ENCODE assay signal across 8 cellular contexts in the genomic region with DNA sequence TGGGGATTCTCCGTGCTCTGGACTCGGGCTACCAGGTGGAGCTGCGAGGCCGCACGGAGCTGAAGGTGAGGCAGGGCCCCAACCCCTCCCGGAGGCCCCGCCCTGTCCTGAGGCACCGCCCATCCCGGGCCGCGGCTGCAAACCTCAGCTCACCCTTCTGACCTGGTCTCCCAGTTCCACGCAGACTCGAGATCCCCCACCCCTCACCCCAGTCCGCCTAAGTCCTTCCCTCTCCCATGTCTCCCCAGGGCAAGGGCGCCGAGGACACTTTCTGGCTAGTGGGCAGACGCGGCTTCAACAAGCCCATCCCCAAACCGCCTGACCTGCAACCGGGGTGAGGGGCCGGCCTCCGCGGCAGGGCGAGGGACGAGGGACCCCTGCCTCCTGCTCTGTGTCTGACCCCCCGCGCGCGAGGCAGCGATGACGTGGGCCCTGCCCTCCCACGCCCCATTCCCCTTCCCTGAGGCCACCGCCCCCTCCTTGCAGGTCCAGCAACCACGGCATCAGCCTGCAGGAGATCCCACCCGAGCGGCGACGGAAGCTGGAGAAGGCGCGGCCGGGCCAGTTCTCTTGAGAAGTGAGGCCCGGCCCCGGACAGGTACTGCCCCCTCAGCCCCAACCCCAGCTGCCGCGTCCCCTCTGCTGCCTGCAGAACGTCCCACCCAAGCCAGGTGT. TPM values are rescaled to one million over a fixed set of nuclear protein-coding genes. Genes with fewer than 3 reads are reported as not detected.
DNase-seq lines count a peak whose midpoint lies in the region; ATAC-seq and TF ChIP-seq lines count a peak whose summit lies in the region.

No MANE protein-coding gene starts in this region.

- no peak for TF ChIP-seq CTCF in Calu3 (IDR thresholded peaks at IDR 0.05; ENCODE audit: unreplicated experiment)
- TF ChIP-seq CTCF in fibroblast of the aortic adventitia (IDR thresholded peaks at IDR 0.05; ENCODE audit: insufficient read depth, low read length) = no peak
- TF ChIP-seq CTCF in ovary (IDR thresholded peaks at IDR 0.05) = no peak

- no peaks in the 10 kb centered on the region for H3K9me3 Mint-ChIP-seq in Calu3 (ENCODE audit: low read depth, unreplicated experiment)
- no peaks in the 10 kb centered on the region for H3K9me3 Mint-ChIP-seq in activated CD4-positive, alpha-beta memory T cell treated with anti-CD3 and anti-CD28 coated beads for 36 hours

- H3K36me3 Mint-ChIP-seq in Calu3 (ENCODE audit: insufficient read depth, unreplicated experiment) = peaks cover 11% of the 10 kb centered on the region
- no peaks in the 10 kb centered on the region for H3K36me3 Mint-ChIP-seq in activated CD4-positive, alpha-beta memory T cell treated with anti-CD3 and anti-CD28 coated beads for 36 hours

- TF ChIP-seq POLR2A in ovary (IDR thresholded peaks at IDR 0.05) = no peak

- H3K4me3 ChIP-seq in fibroblast of the aortic adventitia (ENCODE audit: low read depth, low read length) (peak overlapping the region; percentile 41), ovary (peak overlapping the region; percentile 7)

- no peak for ATAC-seq in GM18858 (IDR thresholded peaks at IDR 0.05; ENCODE audit: unreplicated experiment)
- no peak for ATAC-seq in HG03469 (IDR thresholded peaks at IDR 0.05; ENCODE audit: unreplicated experiment)

- POLR2A ChIA-PET in activated CD4-positive, alpha-beta memory T cell treated with anti-CD3 and anti-CD28 coated beads for 36 hours (lab: Charles Lee) = no interaction called here

- DNase-seq in Calu3 (no peak), fibroblast of the aortic adventitia (ENCODE audit: low read depth) (no peak), ovary (peak in 2 of 5 donors; percentile 49 to 53), NCI-H146 treated with DMSO at 0.1 percent for 48 hours (lab: John Stamatoyannopoulos, UW; ENCODE audit: unreplicated experiment) (no peak), NCI-H1694 treated with DMSO at 0.1 percent for 48 hours (lab: John Stamatoyannopoulos, UW) (no peak)
- peak; percentile 30 for DNase-seq in activated CD4-positive, alpha-beta memory T cell treated with anti-CD3 and anti-CD28 coated beads for 36 hours

- peaks cover 29% of the 10 kb centered on the region for H3K27me3 Mint-ChIP-seq in Calu3 (ENCODE audit: unreplicated experiment)
- peaks cover 8% of the 10 kb centered on the region for H3K27me3 Mint-ChIP-seq in activated CD4-positive, alpha-beta memory T cell treated with anti-CD3 and anti-CD28 coated beads for 36 hours

- CTCF ChIA-PET in Calu3 (lab: Charles Lee) = interaction anchor here (0.6 kb wide), 1 partner anchor 563 kb away, joined by 3 read pairs; no protein-coding TSS in a partner anchor
- CTCF ChIA-PET in activated CD4-positive, alpha-beta memory T cell treated with anti-CD3 and anti-CD28 coated beads for 36 hours (lab: Charles Lee) = interaction anchor here (1.0 to 4.5 kb wide), 8 partner anchors 10 to 156 kb away, joined by 3 to 19 read pairs (median 6); a partner anchor contains a TSS

- WGBS in ovary, 3 donors = 1 to 4% (median 2%) methylated on average over 42 to 46 of the region's 46 CpGs

- peak overlapping the region; percentile 72 for H3K4me3 Mint-ChIP-seq in Calu3 (ENCODE audit: low read depth, unreplicated experiment)
- peak overlapping the region; percentile 62 for H3K4me3 Mint-ChIP-seq in activated CD4-positive, alpha-beta memory T cell treated with anti-CD3 and anti-CD28 coated beads for 36 hours

- H3K4me1 Mint-ChIP-seq in Calu3 (ENCODE audit: low read depth, unreplicated experiment) = peaks cover 8% of the 10 kb centered on the region
- peaks cover 12% of the 10 kb centered on the region for H3K4me1 Mint-ChIP-seq in activated CD4-positive, alpha-beta memory T cell treated with anti-CD3 and anti-CD28 coated beads for 36 hours (ENCODE audit: low read depth)

- H3K9me3 ChIP-seq in ovary = no peaks in the 10 kb centered on the region

- no TSS peak for BruUV-seq in Calu3 (replicated peaks; lab: Mats Ljungman, UMichigan)

- intact Hi-C loops in Calu3 (cut with micrococcal nuclease; ENCODE audit: unreplicated experiment) (no loop called here), ovary (cut with DNase I) (no loop called here)
- intact Hi-C loops in activated CD4-positive, alpha-beta memory T cell treated with anti-CD3 and anti-CD28 coated beads for 36 hours (cut with micrococcal nuclease) = loop anchor here (1.0 to 2.0 kb wide), 2 partner anchors 25 to 41 kb away; no protein-coding TSS in a partner anchor

- H3K27ac ChIP-seq in ovary = no peak overlapping the region

- peaks cover 5% of the 10 kb centered on the region for H3K4me1 ChIP-seq in ovary (ENCODE audit: insufficient read depth)

- H3K36me3 ChIP-seq in ovary = no peaks in the 10 kb centered on the region

- no peak for TF ChIP-seq EP300 in ovary (IDR thresholded peaks at IDR 0.05)

- H3K27me3 ChIP-seq in ovary = no peaks in the 10 kb centered on the region

- no peak overlapping the region for H3K27ac Mint-ChIP-seq in Calu3 (ENCODE audit: unreplicated experiment)
- no peak overlapping the region for H3K27ac Mint-ChIP-seq in activated CD4-positive, alpha-beta memory T cell treated with anti-CD3 and anti-CD28 coated beads for 36 hours

RNA-seq across cellular contexts. Expression of a gene that starts 13.7 kb away (rescaled TPM):
- total RNA-seq in Calu3 (2022) (not detected in 2 replicates), fibroblast of the aortic adventitia (ENCODE audit: low replicate concordance) (not detected in 2 replicates), ovary (under 1 TPM in 2 of 7 donors, not detected in 5; 0.05 to 0.42 TPM)
- total RNA-seq in activated CD4-positive, alpha-beta memory T cell treated with anti-CD3 and anti-CD28 coated beads for 36 hours = not detected
- under 1 TPM in 1 of 2 donors, not detected in 1; 0.10 TPM for polyA plus RNA-seq in ovary

RNA-seq across cellular contexts. Expression of a gene that starts 22.8 kb away (rescaled TPM):
- not detected in 2 replicates for total RNA-seq in Calu3 (2022)
- total RNA-seq in activated CD4-positive, alpha-beta memory T cell treated with anti-CD3 and anti-CD28 coated beads for 36 hours = not detected
- total RNA-seq in fibroblast of the aortic adventitia (ENCODE audit: low replicate concordance) = 0.57 TPM in 1 of 2 replicates, not detected in the other
- 10 to 100 TPM in 1 of 7 donors, 1 to 10 TPM in 1, under 1 TPM in 4, not detected in 1; 0.23 to 14.9 (median 0.78) TPM for total RNA-seq in ovary
- polyA plus RNA-seq in ovary = under 1 TPM; 0.25 to 0.88 TPM
